1 cellular context compared by ENCODE assay signal in the genomic region with DNA sequence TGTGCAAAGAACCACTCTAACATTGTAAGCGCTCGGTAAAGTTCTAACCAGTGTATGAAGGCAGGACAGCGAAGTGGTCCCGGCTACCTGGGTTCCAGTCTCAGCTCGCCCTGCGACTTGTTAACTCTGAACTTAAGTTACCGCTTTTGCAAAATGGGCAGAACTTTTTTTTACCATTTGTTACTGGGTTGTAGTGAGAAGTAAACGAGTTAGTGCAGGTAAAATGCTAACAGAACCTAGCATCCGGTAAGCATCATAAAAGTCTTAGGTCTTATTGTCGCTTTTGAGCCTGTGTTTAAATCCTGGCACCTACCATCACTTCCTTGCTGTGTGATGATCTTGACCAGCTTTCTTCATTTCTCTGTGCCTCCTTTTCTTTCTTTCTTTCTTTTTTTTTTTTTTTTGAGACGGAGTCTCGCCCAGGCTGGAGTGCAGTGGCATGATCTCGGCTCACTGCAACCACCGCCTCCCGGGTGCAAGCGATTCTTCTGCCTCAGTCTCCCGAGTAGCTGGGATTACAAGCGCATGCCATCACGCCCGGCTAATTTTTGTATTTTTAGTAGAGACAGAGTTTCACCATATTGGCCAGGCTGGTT.
TF ChIP-seq lines count a peak whose summit lies in the region.

No MANE protein-coding gene starts in this region.

TF ChIP-seq in GM12878, 131 proteins besides CTCF, POLR2A, EP300 and RAD21:
- TF ChIP-seq WRNIP1 (IDR thresholded peaks at IDR 0.05; ENCODE audit: borderline replicate concordance, low read depth, low read length) = 0 out of 2 replicates have a peak, but pooled peaks have one; percentile 5
- TF ChIP-seq, protein P1, sequence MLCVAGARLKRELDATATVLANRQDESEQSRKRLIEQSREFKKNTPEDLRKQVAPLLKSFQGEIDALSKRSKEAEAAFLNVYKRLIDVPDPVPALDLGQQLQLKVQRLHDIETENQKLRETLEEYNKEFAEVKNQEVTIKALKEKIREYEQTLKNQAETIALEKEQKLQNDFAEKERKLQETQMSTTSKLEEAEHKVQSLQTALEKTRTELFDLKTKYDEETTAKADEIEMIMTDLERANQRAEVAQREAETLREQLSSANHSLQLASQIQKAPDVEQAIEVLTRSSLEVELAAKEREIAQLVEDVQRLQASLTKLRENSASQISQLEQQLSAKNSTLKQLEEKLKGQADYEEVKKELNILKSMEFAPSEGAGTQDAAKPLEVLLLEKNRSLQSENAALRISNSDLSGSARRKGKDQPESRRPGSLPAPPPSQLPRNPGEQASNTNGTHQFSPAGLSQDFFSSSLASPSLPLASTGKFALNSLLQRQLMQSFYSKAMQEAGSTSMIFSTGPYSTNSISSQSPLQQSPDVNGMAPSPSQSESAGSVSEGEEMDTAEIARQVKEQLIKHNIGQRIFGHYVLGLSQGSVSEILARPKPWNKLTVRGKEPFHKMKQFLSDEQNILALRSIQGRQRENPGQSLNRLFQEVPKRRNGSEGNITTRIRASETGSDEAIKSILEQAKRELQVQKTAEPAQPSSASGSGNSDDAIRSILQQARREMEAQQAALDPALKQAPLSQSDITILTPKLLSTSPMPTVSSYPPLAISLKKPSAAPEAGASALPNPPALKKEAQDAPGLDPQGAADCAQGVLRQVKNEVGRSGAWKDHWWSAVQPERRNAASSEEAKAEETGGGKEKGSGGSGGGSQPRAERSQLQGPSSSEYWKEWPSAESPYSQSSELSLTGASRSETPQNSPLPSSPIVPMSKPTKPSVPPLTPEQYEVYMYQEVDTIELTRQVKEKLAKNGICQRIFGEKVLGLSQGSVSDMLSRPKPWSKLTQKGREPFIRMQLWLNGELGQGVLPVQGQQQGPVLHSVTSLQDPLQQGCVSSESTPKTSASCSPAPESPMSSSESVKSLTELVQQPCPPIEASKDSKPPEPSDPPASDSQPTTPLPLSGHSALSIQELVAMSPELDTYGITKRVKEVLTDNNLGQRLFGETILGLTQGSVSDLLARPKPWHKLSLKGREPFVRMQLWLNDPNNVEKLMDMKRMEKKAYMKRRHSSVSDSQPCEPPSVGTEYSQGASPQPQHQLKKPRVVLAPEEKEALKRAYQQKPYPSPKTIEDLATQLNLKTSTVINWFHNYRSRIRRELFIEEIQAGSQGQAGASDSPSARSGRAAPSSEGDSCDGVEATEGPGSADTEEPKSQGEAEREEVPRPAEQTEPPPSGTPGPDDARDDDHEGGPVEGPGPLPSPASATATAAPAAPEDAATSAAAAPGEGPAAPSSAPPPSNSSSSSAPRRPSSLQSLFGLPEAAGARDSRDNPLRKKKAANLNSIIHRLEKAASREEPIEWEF (IDR thresholded peaks at IDR 0.05; ENCODE audit: insufficient replicate concordance, low read depth, low read length) = no peak
